ENCODE assay signal across 9 cellular contexts in genomic region chr1:235411489-235412486, GRCh38. TPM values are rescaled to one million over a fixed set of nuclear protein-coding genes. Genes with fewer than 3 reads are reported as not detected.
DNase-seq lines count a peak whose midpoint lies in the region; ATAC-seq and TF ChIP-seq lines count a peak whose summit lies in the region.
"Had no signal": no experiment of that assay in that cellular context is flagged by ENCODE, and none has a peak within 500 bp of the region (broad histone marks: within the 10 kb centered on the region; RNA-seq: fewer than 3 reads in every experiment).

No MANE protein-coding gene starts in this region.

- WGBS in right lobe of liver (ENCODE audit: insufficient coverage, low coverage, low lambda C conversion rate, missing lambda C conversion rate) = 27% methylated on average over 5 of the region's 5 CpGs

- CTCF ChIA-PET in CD8-positive, alpha-beta memory T cell (lab: Charles Lee) = interaction anchor here (1.6 kb wide), 1 partner anchor 214 kb away, joined by 3 read pairs; no protein-coding TSS in a partner anchor

- no peak overlapping the region for H3K27ac ChIP-seq in CD8-positive, alpha-beta memory T cell (ENCODE audit: low read depth, low read length)
- H3K27ac ChIP-seq in right lobe of liver = peak overlapping the region in 1 of 3 donors; percentile 53

- POLR2A ChIA-PET in CD8-positive, alpha-beta memory T cell (lab: Charles Lee) = no interaction called here

- no peaks in the 10 kb centered on the region for H3K4me1 ChIP-seq in CD8-positive, alpha-beta memory T cell (ENCODE audit: insufficient read depth, low read length)
- H3K4me1 ChIP-seq in right lobe of liver = peaks cover 0 to 39% (median 18%) of the 10 kb centered on the region in 4 donors

- intact Hi-C loops in right lobe of liver (cut with DNase I) = loop anchor here (10.0 kb wide), 1 partner anchor 157 kb away; no protein-coding TSS in a partner anchor

- H3K27me3 Mint-ChIP-seq in CD8-positive, alpha-beta memory T cell = no peaks in the 10 kb centered on the region
- H3K27me3 Mint-ChIP-seq in HFFc6 (ENCODE audit: insufficient read depth) (no peaks in the 10 kb centered on the region), T-helper 17 cell (no peaks in the 10 kb centered on the region)
- H3K27me3 Mint-ChIP-seq: dendritic cell treated with granulocyte-macrophage colony-stimulating factor and Interleukin-4, amounts not matched to agents 40 ng/mL and 50 ng/mL, for 4 days had no signal

- H3K27ac Mint-ChIP-seq in CD8-positive, alpha-beta memory T cell = peak overlapping the region in 7 of 8 donors; percentile 15 to 73 (median 63)
- peak overlapping the region; percentile 15; the same call in 1 of the 2 replicates for H3K27ac Mint-ChIP-seq in HFFc6
- H3K27ac Mint-ChIP-seq in T-helper 17 cell = peak overlapping the region; percentile 72
- H3K27ac Mint-ChIP-seq: dendritic cell treated with granulocyte-macrophage colony-stimulating factor and Interleukin-4, amounts not matched to agents 40 ng/mL and 50 ng/mL, for 4 days had no signal

- no peaks in the 10 kb centered on the region for H3K27me3 ChIP-seq in CD8-positive, alpha-beta memory T cell (ENCODE audit: insufficient read depth, low read length, poor library complexity, severe bottlenecking)
- no peaks in the 10 kb centered on the region for H3K27me3 ChIP-seq in right lobe of liver

- DNase-seq in CD8-positive, alpha-beta memory T cell = no peak
- DNase-seq in HFFc6 = no peak
- DNase-seq in T-helper 17 cell = no peak
- DNase-seq in right lobe of liver = peak; percentile 48 to 87 (median 83)
- no peak for DNase-seq in epidermal melanocyte (ENCODE audit: insufficient read length, low spot score)

- no peaks in the 10 kb centered on the region for H3K9me3 ChIP-seq in CD8-positive, alpha-beta memory T cell (ENCODE audit: low read length)
- no peaks in the 10 kb centered on the region for H3K9me3 ChIP-seq in T-helper 17 cell (ENCODE audit: control insufficient read depth, low read length, poor library complexity, severe bottlenecking)
- H3K9me3 ChIP-seq in right lobe of liver = no peaks in the 10 kb centered on the region

- TF ChIP-seq POLR2A in right lobe of liver (IDR thresholded peaks at IDR 0.05) = no peak

- ATAC-seq in T-helper 17 cell (no peak), right lobe of liver (peak; percentile 73 to 90 (median 86)), HG03469 (IDR thresholded peaks at IDR 0.05; ENCODE audit: unreplicated experiment) (no peak), HG03095 (IDR thresholded peaks at IDR 0.05; ENCODE audit: unreplicated experiment) (no peak), GM21717 (IDR thresholded peaks at IDR 0.05; ENCODE audit: unreplicated experiment) (no peak)

- H3K4me1 Mint-ChIP-seq in CD8-positive, alpha-beta memory T cell = peaks cover 8 to 20% (median 13%) of the 10 kb centered on the region in 3 donors
- H3K4me1 Mint-ChIP-seq in HFFc6 (ENCODE audit: low read depth) = peaks cover 35% of the 10 kb centered on the region
- peaks cover 9% of the 10 kb centered on the region for H3K4me1 Mint-ChIP-seq in T-helper 17 cell

- no peaks in the 10 kb centered on the region for H3K36me3 ChIP-seq in CD8-positive, alpha-beta memory T cell (ENCODE audit: insufficient read depth, low read length)
- H3K36me3 ChIP-seq in right lobe of liver = peaks cover 0 to 2% (median 0%) of the 10 kb centered on the region in 4 donors

- H3K4me3 Mint-ChIP-seq in CD8-positive, alpha-beta memory T cell = no peak overlapping the region
- no peak overlapping the region for H3K4me3 Mint-ChIP-seq in HFFc6
- no peak overlapping the region for H3K4me3 Mint-ChIP-seq in T-helper 17 cell
- H3K4me3 Mint-ChIP-seq: dendritic cell treated with granulocyte-macrophage colony-stimulating factor and Interleukin-4, amounts not matched to agents 40 ng/mL and 50 ng/mL, for 4 days had no signal

- no peaks in the 10 kb centered on the region for H3K9me3 Mint-ChIP-seq in CD8-positive, alpha-beta memory T cell
- no peaks in the 10 kb centered on the region for H3K9me3 Mint-ChIP-seq in HFFc6
- H3K9me3 Mint-ChIP-seq: dendritic cell treated with granulocyte-macrophage colony-stimulating factor and Interleukin-4, amounts not matched to agents 40 ng/mL and 50 ng/mL, for 4 days had no signal

- TF ChIP-seq CTCF in HFFc6 (IDR thresholded peaks at IDR 0.05) = no peak
- no peak for TF ChIP-seq CTCF in right lobe of liver (IDR thresholded peaks at IDR 0.05)

- no peak overlapping the region for H3K4me3 ChIP-seq in CD8-positive, alpha-beta memory T cell (ENCODE audit: low read length)
- no peak overlapping the region for H3K4me3 ChIP-seq in right lobe of liver

- H3K36me3 Mint-ChIP-seq in CD8-positive, alpha-beta memory T cell = peaks cover 0 to 20% (median 4%) of the 10 kb centered on the region in 3 donors
- H3K36me3 Mint-ChIP-seq in HFFc6 (ENCODE audit: low read depth) (peaks cover 3% of the 10 kb centered on the region), T-helper 17 cell (ENCODE audit: low read depth) (no peaks in the 10 kb centered on the region)

RNA-seq across cellular contexts. Expression of gene TBCE, which starts 44.6 kb away (rescaled TPM):
- total RNA-seq in CD8-positive, alpha-beta memory T cell = 10 to 100 TPM; 19.4 to 25.7 TPM
- polyA plus RNA-seq in CD8-positive, alpha-beta memory T cell = 15.5 TPM
- total RNA-seq in HFFc6 (2021; fragmentation: NEBNext Ultra II Directional; extraction: Animal tissue kit (Norgen Biotek cat#: 25700)) = 10 to 100 TPM; 20.0 to 29.4 (median 26.0) TPM
- 10 to 100 TPM; 14.6 to 18.3 TPM for total RNA-seq in T-helper 17 cell
- total RNA-seq in right lobe of liver = 10 to 100 TPM; 11.2 to 16.6 (median 13.3) TPM

Comparison
In these comparisons a context has a peak if more than half of its experiments do, and no peak if none do; other contexts are left out.
1. DNase-seq: peak in right lobe of liver (3 of 3); none in CD8-positive, alpha-beta memory T cell (0 of 5), HFFc6 (single experiment), T-helper 17 cell (0 of 3) and epidermal melanocyte (single experiment).
2. H3K27ac Mint-ChIP-seq: peak in every context shown above with its lines; median percentile 72 in T-helper 17 cell; 63 in CD8-positive, alpha-beta memory T cell; 15 in HFFc6.
3. ATAC-seq: peak in right lobe of liver (4 of 4); none in T-helper 17 cell (single experiment), HG03469 (single experiment), HG03095 (single experiment) and GM21717 (single experiment).